In the genomic region with DNA sequence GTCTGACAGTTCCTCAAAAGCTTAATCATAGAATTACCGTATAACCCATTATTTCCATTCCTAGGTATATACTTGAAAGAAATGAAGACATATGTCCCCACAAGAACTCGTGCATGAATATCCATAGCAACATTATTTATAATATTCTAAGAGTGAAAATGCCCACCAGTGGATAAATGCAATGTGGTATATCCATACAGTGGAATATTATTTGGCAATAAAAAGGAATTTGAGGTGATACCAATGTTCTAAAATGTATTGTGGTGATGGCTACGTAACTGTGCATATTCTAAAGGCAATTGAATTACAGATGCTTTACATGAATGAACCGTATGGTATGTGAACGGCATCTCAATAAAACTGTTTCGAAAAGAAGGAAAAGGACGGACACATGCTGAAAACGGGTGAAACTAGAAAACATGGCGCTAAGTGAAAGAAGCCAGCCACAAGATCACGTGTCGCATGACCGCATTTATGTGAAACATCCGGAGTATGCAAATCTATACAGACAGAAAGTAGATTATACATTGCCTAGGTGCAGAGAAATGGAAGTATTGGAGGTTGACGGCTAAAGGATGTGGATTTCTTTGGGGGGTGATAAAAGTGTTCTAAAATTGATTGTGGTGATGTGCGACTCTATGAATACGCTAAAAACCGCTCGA, we compare ENCODE assay signal across 6 cellular contexts. TPM values are rescaled to one million over a fixed set of nuclear protein-coding genes. Genes with fewer than 3 reads are reported as not detected.
"Had no signal": no experiment of that assay in that cellular context is flagged by ENCODE, and none has a peak within 500 bp of the region (broad histone marks: within the 10 kb centered on the region; RNA-seq: fewer than 3 reads in every experiment).

No MANE protein-coding gene starts in this region.

RNA-seq across cellular contexts. Expression of a gene that starts 16.0 kb away (rescaled TPM):
- total RNA-seq: GM23248, GM23338, H4, H7, H9, HFFc6 had no signal
- polyA plus RNA-seq: GM23248, GM23338 had no signal

RNA-seq across cellular contexts. Expression of a gene that starts 29.4 kb away (rescaled TPM):
- total RNA-seq: GM23248, H4, H7 had no signal
- polyA plus RNA-seq: GM23248 had no signal

RNA-seq across cellular contexts. Expression of a gene that starts 46.8 kb away (rescaled TPM):
- total RNA-seq: GM23338, H9 had no signal
- polyA plus RNA-seq: GM23338 had no signal
